Comparison of ENCODE assay signal across 16 cellular contexts in genomic region chr4:138561276-138561880, GRCh38.
A peak's percentile ranks its signal among the peaks of the same experiment; 100 is the strongest.
DNase-seq lines count a peak whose midpoint lies in the region; ATAC-seq and TF ChIP-seq lines count a peak whose summit lies in the region.
"Had no signal": no experiment of that assay in that cellular context is flagged by ENCODE, and none has a peak within 500 bp of the region (broad histone marks: within the 10 kb centered on the region; RNA-seq: fewer than 3 reads in every experiment).

No MANE protein-coding gene starts in this region.

- no CpG with 5 or more reads among the region's 40 CpGs for WGBS in neuronal stem cell (ENCODE audit: extremely low coverage in 2 of 2, insufficient read length in 2 of 2, insufficient replicate concordance in 1 of 2), 2 donors

- H3K23ac ChIP-seq in neuronal stem cell (ENCODE audit: low read depth, low read length, poor library complexity): no peak overlapping the region

- H3K4me1 Mint-ChIP-seq in activated T-cell treated with anti-CD3 and anti-CD28 coated beads, Interleukin-2, amount 50 U/mL, for 24 hours (ENCODE audit: low read depth): no peaks in the 10 kb centered on the region
- no peaks in the 10 kb centered on the region for H3K4me1 Mint-ChIP-seq in Caco-2 (ENCODE audit: low read depth, unreplicated experiment)
- H3K4me1 Mint-ChIP-seq: CD4-positive, CD25-positive, alpha-beta regulatory T cell had no signal

- H2AK5ac ChIP-seq in neuronal stem cell (ENCODE audit: low read depth, low read length): no peak overlapping the region

- H3K27me3 Mint-ChIP-seq in activated T-cell treated with anti-CD3 and anti-CD28 coated beads, Interleukin-2, amount 50 U/mL, for 24 hours: no peaks in the 10 kb centered on the region
- peaks cover 4% of the 10 kb centered on the region for H3K27me3 Mint-ChIP-seq in Caco-2 (ENCODE audit: insufficient read depth, unreplicated experiment)
- H3K27me3 Mint-ChIP-seq: CD4-positive, CD25-positive, alpha-beta regulatory T cell had no signal

- no peak overlapping the region for H3K9ac ChIP-seq in neuronal stem cell (ENCODE audit: low read depth, low read length, poor library complexity)
- H3K9ac ChIP-seq: GM23248 had no signal

- no peak overlapping the region for H2AFZ ChIP-seq in neuronal stem cell (ENCODE audit: low read length)
- H2AFZ ChIP-seq: GM23248 had no signal

- H3K27ac ChIP-seq in RWPE2 (ENCODE audit: poor library complexity, severe bottlenecking) (no peak overlapping the region), neuronal stem cell (replicated peaks; ENCODE audit: low read length) (no peak overlapping the region)
- H3K27ac ChIP-seq: 22Rv1, GM23248 had no signal

- no peak overlapping the region for H3K4me3 ChIP-seq in RWPE2 (ENCODE audit: severe bottlenecking)
- no peak overlapping the region for H3K4me3 ChIP-seq in neuronal stem cell (ENCODE audit: low read length in 2 of 2)
- no peak overlapping the region for H3K4me3 ChIP-seq in Caco-2 (ENCODE audit: low read depth, low read length)
- H3K4me3 ChIP-seq: GM12878, GM23248 had no signal

- DNase-seq in Right ventricle myocardium inferior (ENCODE audit: missing footprints) (peak; percentile 32), left ventricle myocardium superior (no peak), RWPE2 (ENCODE audit: low spot score) (peak; percentile 32), neuronal stem cell (ENCODE audit: low spot score) (no peak), iPS-NIHi7 (ENCODE audit: extremely low spot score) (no peak), HPDE6-E6E7 (ENCODE audit: extremely low spot score) (no peak), Caco-2 (no peak)
- no peak for DNase-seq in activated T-cell treated with anti-CD3 and anti-CD28 coated beads, Interleukin-2, amount 50 U/mL, for 24 hours
- DNase-seq: Calu3; CD4-positive, CD25-positive, alpha-beta regulatory T cell; DMS79; GM23248; H7 had no signal

- POLR2A ChIA-PET in Caco-2 (lab: Charles Lee): no interaction called here

- no peaks in the 10 kb centered on the region for H3K36me3 Mint-ChIP-seq in activated T-cell treated with anti-CD3 and anti-CD28 coated beads, Interleukin-2, amount 50 U/mL, for 24 hours (ENCODE audit: low read depth)
- no peaks in the 10 kb centered on the region for H3K36me3 Mint-ChIP-seq in Caco-2 (ENCODE audit: insufficient read depth, unreplicated experiment)
- H3K36me3 Mint-ChIP-seq: CD4-positive, CD25-positive, alpha-beta regulatory T cell had no signal

- H3K79me1 ChIP-seq in neuronal stem cell (ENCODE audit: low read depth, low read length): no peaks in the 10 kb centered on the region

- H3K9me3 ChIP-seq in RWPE2 (ENCODE audit: severe bottlenecking) (no peaks in the 10 kb centered on the region), neuronal stem cell (replicated peaks in 1 of 2; ENCODE audit: control insufficient read depth in 2 of 2, insufficient read depth in 1 of 2, low read depth in 1 of 2, low read length in 2 of 2) (no peaks in the 10 kb centered on the region), Caco-2 (no peaks in the 10 kb centered on the region)

- H4K91ac ChIP-seq in neuronal stem cell (ENCODE audit: low read depth, low read length, poor library complexity): no peak overlapping the region

- no peak overlapping the region for H3K4me2 ChIP-seq in neuronal stem cell (ENCODE audit: insufficient read depth, low read length, poor library complexity, severe bottlenecking)

- CTCF ChIA-PET in Caco-2 (lab: Charles Lee): no interaction called here

- no peak overlapping the region for H2BK15ac ChIP-seq in neuronal stem cell (ENCODE audit: low read length)

- intact Hi-C loops in Right ventricle myocardium inferior (cut with DNase I): no loop called here
- intact Hi-C loops in left ventricle myocardium superior (cut with micrococcal nuclease): no loop called here
- intact Hi-C loops in Caco-2 (cut with micrococcal nuclease; ENCODE audit: unreplicated experiment): no loop called here

- H3K27ac Mint-ChIP-seq in activated T-cell treated with anti-CD3 and anti-CD28 coated beads, Interleukin-2, amount 50 U/mL, for 24 hours: no peak overlapping the region
- H3K27ac Mint-ChIP-seq in Caco-2 (ENCODE audit: unreplicated experiment): no peak overlapping the region
- H3K27ac Mint-ChIP-seq: CD4-positive, CD25-positive, alpha-beta regulatory T cell had no signal

- peaks cover 4% of the 10 kb centered on the region for H3K9me3 Mint-ChIP-seq in activated T-cell treated with anti-CD3 and anti-CD28 coated beads, Interleukin-2, amount 50 U/mL, for 24 hours
- H3K9me3 Mint-ChIP-seq in Caco-2 (ENCODE audit: unreplicated experiment): no peaks in the 10 kb centered on the region

- no peaks in the 10 kb centered on the region for H3K27me3 ChIP-seq in RWPE2 (ENCODE audit: insufficient read depth, poor library complexity, severe bottlenecking)
- no peaks in the 10 kb centered on the region for H3K27me3 ChIP-seq in neuronal stem cell (ENCODE audit: control insufficient read depth in 3 of 3, insufficient read depth in 3 of 3, low read depth in 1 of 3, low read length in 3 of 3)
- H3K27me3 ChIP-seq in Caco-2 (replicated peaks; ENCODE audit: control insufficient read depth, insufficient read depth, low read length): no peaks in the 10 kb centered on the region

- H3K4me1 ChIP-seq in RWPE2 (ENCODE audit: insufficient read depth, poor library complexity, severe bottlenecking): peaks cover 3% of the 10 kb centered on the region
- H3K4me1 ChIP-seq in neuronal stem cell (ENCODE audit: control insufficient read depth in 2 of 2, insufficient read depth in 1 of 2, low read depth in 1 of 2, low read length in 2 of 2): no peaks in the 10 kb centered on the region
- H3K4me1 ChIP-seq in Caco-2: no peaks in the 10 kb centered on the region

- TF ChIP-seq CTCF in RWPE2 (IDR thresholded peaks at IDR 0.05; ENCODE audit: poor library complexity, severe bottlenecking): no peak
- TF ChIP-seq CTCF in Caco-2 (IDR thresholded peaks at IDR 0.05; ENCODE audit: insufficient read depth in 1 of 2, low read depth in 1 of 2, low read length in 1 of 2, severe bottlenecking in 1 of 2, unreplicated experiment in 1 of 2): no peak

- no peak overlapping the region for H2BK5ac ChIP-seq in neuronal stem cell (ENCODE audit: low read length)

- H3K4ac ChIP-seq in neuronal stem cell (ENCODE audit: low read length): no peak overlapping the region

- H3K18ac ChIP-seq in neuronal stem cell (ENCODE audit: low read length): peak overlapping the region; percentile 35

- H3K36me3 ChIP-seq in RWPE2 (ENCODE audit: low read depth) (no peaks in the 10 kb centered on the region), neuronal stem cell (replicated peaks in 1 of 2; ENCODE audit: control insufficient read depth in 2 of 2, insufficient read depth in 2 of 2, low read length in 2 of 2) (no peaks in the 10 kb centered on the region), Caco-2 (ENCODE audit: control insufficient read depth, insufficient read depth, low read length) (no peaks in the 10 kb centered on the region)

- no peak overlapping the region for H4K8ac ChIP-seq in neuronal stem cell (ENCODE audit: low read depth, low read length)

- no peak overlapping the region for H2BK120ac ChIP-seq in neuronal stem cell (ENCODE audit: low read depth, low read length)

- H3K14ac ChIP-seq in neuronal stem cell (ENCODE audit: low read length): no peak overlapping the region

- no peak overlapping the region for H3K4me3 Mint-ChIP-seq in activated T-cell treated with anti-CD3 and anti-CD28 coated beads, Interleukin-2, amount 50 U/mL, for 24 hours
- no peak overlapping the region for H3K4me3 Mint-ChIP-seq in Caco-2 (ENCODE audit: unreplicated experiment)
- H3K4me3 Mint-ChIP-seq: CD4-positive, CD25-positive, alpha-beta regulatory T cell had no signal

- H2BK12ac ChIP-seq in neuronal stem cell (ENCODE audit: low read length): no peak overlapping the region

- no peak for ATAC-seq in Right ventricle myocardium inferior
- ATAC-seq in left ventricle myocardium superior: no peak
- ATAC-seq in RWPE2 (ENCODE audit: low read depth): no peak
- ATAC-seq: GM12878, HepG2 had no signal

- no TSS peak for BruUV-seq in Caco-2 (replicated peaks; lab: Mats Ljungman, UMichigan)

Comparison
In these comparisons a context has a peak if more than half of its experiments do, and no peak if none do; other contexts are left out.
1. DNase-seq: peak in Right ventricle myocardium inferior (single experiment) and RWPE2 (single experiment); none in left ventricle myocardium superior (single experiment), neuronal stem cell (single experiment), iPS-NIHi7 (single experiment), activated T-cell treated with anti-CD3 and anti-CD28 coated beads, Interleukin-2, amount 50 U/mL, for 24 hours (single experiment), HPDE6-E6E7 (single experiment) and Caco-2 (0 of 2).